In genomic region chr14:22829661-22830328, GRCh38 we compare ENCODE assay signal across 1 cellular context.
TF ChIP-seq lines count a peak whose summit lies in the region.

Gene MRPL52 (plus strand): TSS chr14:22829887. CDS start chr14:22829913, 26 bp downstream.

TF ChIP-seq in HepG2, 621 proteins besides CTCF, POLR2A, EP300 and RAD21 (continued from another document and continues in another):
- peak; percentile 84 for TF ChIP-seq ZNF407 (CRISPR knock-in tag; IDR thresholded peaks at IDR 0.05; ENCODE audit: not compliant biosample characterization)
- TF ChIP-seq RFXAP (CRISPR knock-in tag; IDR thresholded peaks at IDR 0.05; ENCODE audit: borderline replicate concordance) = peak; percentile 23; the same call in 1 of the 2 replicates
- peak; percentile 62; the same call in 1 of the 2 replicates for TF ChIP-seq HES4 (CRISPR knock-in tag; IDR thresholded peaks at IDR 0.05; ENCODE audit: borderline replicate concordance)
- peak; percentile 82; the same call in 1 of the 2 replicates for TF ChIP-seq MEIS1 (CRISPR knock-in tag; IDR thresholded peaks at IDR 0.05; ENCODE audit: borderline replicate concordance)
- peak; percentile 87 for TF ChIP-seq ZNF18 (CRISPR knock-in tag; IDR thresholded peaks at IDR 0.05; ENCODE audit: insufficient replicate concordance)
- no peak for TF ChIP-seq PLRG1 (conservative IDR thresholded peaks at IDR 0.05)
- peak; percentile 82; the same call in 1 of the 2 replicates for TF ChIP-seq ZNF891 (CRISPR knock-in tag; IDR thresholded peaks at IDR 0.05)
- peak; percentile 47 for TF ChIP-seq NCOA2 (CRISPR knock-in tag; IDR thresholded peaks at IDR 0.05)
- TF ChIP-seq ZNF142 (CRISPR knock-in tag; IDR thresholded peaks at IDR 0.05) = peak; percentile 78
- peak; percentile 61; the same call in 1 of the 2 replicates for TF ChIP-seq FOXC1 (CRISPR knock-in tag; IDR thresholded peaks at IDR 0.05; ENCODE audit: borderline replicate concordance)
- TF ChIP-seq CBX5 (CRISPR knock-in tag; IDR thresholded peaks at IDR 0.05; ENCODE audit: borderline replicate concordance) = peak; percentile 73
- peak; percentile 88 for TF ChIP-seq KMT2B (CRISPR knock-in tag; IDR thresholded peaks at IDR 0.05)
- TF ChIP-seq ZBTB44 (CRISPR knock-in tag; IDR thresholded peaks at IDR 0.05) = 0 out of 2 replicates have a peak, but pooled peaks have one; percentile 82
- TF ChIP-seq ZNF746 (CRISPR knock-in tag; IDR thresholded peaks at IDR 0.05) = no peak; the same call in none of the 2 replicates
- no peak for TF ChIP-seq ZNF10 (CRISPR knock-in tag; IDR thresholded peaks at IDR 0.05; ENCODE audit: borderline replicate concordance, low read depth)
- peak; percentile 76; the same call in 1 of the 2 replicates for TF ChIP-seq NR2C2 (CRISPR knock-in tag; IDR thresholded peaks at IDR 0.05; ENCODE audit: borderline replicate concordance)
- no peak for TF ChIP-seq TEAD3 (CRISPR knock-in tag; optimal IDR thresholded peaks at IDR 0.05; ENCODE audit: borderline replicate concordance)
- peak; percentile 56; the same call in 1 of the 2 replicates for TF ChIP-seq ATF2 (CRISPR knock-in tag; IDR thresholded peaks at IDR 0.05)
- TF ChIP-seq RXRB (CRISPR knock-in tag; IDR thresholded peaks at IDR 0.05; ENCODE audit: borderline replicate concordance) = peak; percentile 88
- TF ChIP-seq PHF20 (CRISPR knock-in tag; IDR thresholded peaks at IDR 0.05) = peak; percentile 94
- peak; percentile 82; the same call in 1 of the 2 replicates for TF ChIP-seq ZNF430 (CRISPR knock-in tag; IDR thresholded peaks at IDR 0.05)
- TF ChIP-seq ZNF614 (CRISPR knock-in tag; IDR thresholded peaks at IDR 0.05; ENCODE audit: borderline replicate concordance) = peak; percentile 55; the same call in 1 of the 2 replicates
- TF ChIP-seq DBP (CRISPR knock-in tag; IDR thresholded peaks at IDR 0.05; ENCODE audit: not compliant biosample characterization) = no peak
- TF ChIP-seq PRDM15 (CRISPR knock-in tag; IDR thresholded peaks at IDR 0.05) = no peak
- no peak; the same call in none of the 2 replicates for TF ChIP-seq MTERF4 (CRISPR knock-in tag; IDR thresholded peaks at IDR 0.05)
- no peak for TF ChIP-seq ZNF562 (CRISPR knock-in tag; IDR thresholded peaks at IDR 0.05; ENCODE audit: borderline replicate concordance)
- TF ChIP-seq NR1H2 (CRISPR knock-in tag; IDR thresholded peaks at IDR 0.05; ENCODE audit: borderline replicate concordance, low read depth) = peak; percentile 68; the same call in 1 of the 2 replicates
- TF ChIP-seq SNAPC2 (CRISPR knock-in tag; IDR thresholded peaks at IDR 0.05) = no peak; the same call in 1 of the 2 replicates
